Comparison of ENCODE assay signal across 16 cellular contexts in genomic region chr16:477758-478157, GRCh38. TPM values are rescaled to one million over a fixed set of nuclear protein-coding genes. Genes with fewer than 3 reads are reported as not detected.
DNase-seq lines count a peak whose midpoint lies in the region; ATAC-seq and TF ChIP-seq lines count a peak whose summit lies in the region.
"Had no signal": no experiment of that assay in that cellular context is flagged by ENCODE, and none has a peak within 500 bp of the region (broad histone marks: within the 10 kb centered on the region; RNA-seq: fewer than 3 reads in every experiment).

No MANE protein-coding gene starts in this region.

- H3K9ac ChIP-seq in GM23248 = no peak overlapping the region

- no peak overlapping the region for H3K4me2 ChIP-seq in GM23248 (ENCODE audit: unreplicated experiment)

- DNase-seq in A172 (ENCODE audit: low spot score) = peak; percentile 87
- DNase-seq in lower lobe of right lung = no peak
- DNase-seq in activated naive CD4-positive, alpha-beta T cell treated with anti-CD3 and anti-CD28 coated beads, Interleukin-2, amount 50 U/mL, for 16 hours = no peak
- DNase-seq in GM23248 = no peak
- no peak for DNase-seq in NCI-H2081 (lab: John Stamatoyannopoulos, UW)
- DNase-seq in hypothalamus (lab: John Stamatoyannopoulos, UW) = no peak
- DNase-seq: activated CD8-positive, alpha-beta memory T cell treated with anti-CD3 and anti-CD28 coated beads for 24 hours; CD4-positive, alpha-beta memory T cell; foreskin keratinocyte; NCI-H2029 had no signal

- no peaks in the 10 kb centered on the region for H3K27me3 ChIP-seq in lower lobe of right lung (ENCODE audit: low read depth)
- no peaks in the 10 kb centered on the region for H3K27me3 ChIP-seq in GM23248 (replicated peaks; ENCODE audit: insufficient read depth)
- H3K27me3 ChIP-seq: foreskin keratinocyte had no signal

- peaks cover 13% of the 10 kb centered on the region for H3K4me1 Mint-ChIP-seq in dendritic cell treated with granulocyte-macrophage colony-stimulating factor and Interleukin-4, amounts not matched to agents 40 ng/mL and 50 ng/mL, for 4 days (ENCODE audit: low read depth)
- H3K4me1 Mint-ChIP-seq: central memory CD8-positive, alpha-beta T cell had no signal

- POLR2A ChIA-PET in HEK293 (lab: Yijun Ruan, JAX) = no interaction called here

- ATAC-seq in lower lobe of right lung = no peak
- ATAC-seq: foreskin keratinocyte, WTC11 had no signal

- H3K27me3 Mint-ChIP-seq in dendritic cell treated with granulocyte-macrophage colony-stimulating factor and Interleukin-4, amounts not matched to agents 40 ng/mL and 50 ng/mL, for 4 days = no peaks in the 10 kb centered on the region
- H3K27me3 Mint-ChIP-seq: CD4-positive, alpha-beta memory T cell; central memory CD8-positive, alpha-beta T cell had no signal

- CTCF ChIA-PET in HEK293 (lab: Yijun Ruan, JAX) = interaction anchor here (2.0 kb wide), 1 partner anchor 10 kb away, joined by 12 read pairs; no protein-coding TSS in a partner anchor

- H3K36me3 Mint-ChIP-seq in dendritic cell treated with granulocyte-macrophage colony-stimulating factor and Interleukin-4, amounts not matched to agents 40 ng/mL and 50 ng/mL, for 4 days (ENCODE audit: low read depth) = peaks cover 24% of the 10 kb centered on the region
- H3K36me3 Mint-ChIP-seq: WTC11 had no signal

- no peak overlapping the region for H2AFZ ChIP-seq in GM23248

- H3K27ac ChIP-seq in HEK293 (ENCODE audit: extremely low read depth, low read depth, low read length) = no peak overlapping the region
- peak overlapping the region; percentile 56 for H3K27ac ChIP-seq in lower lobe of right lung
- no peak overlapping the region for H3K27ac ChIP-seq in GM23248
- H3K27ac ChIP-seq: foreskin keratinocyte had no signal

- H3K9me2 ChIP-seq in GM23248 (ENCODE audit: insufficient read depth) = no peaks in the 10 kb centered on the region

- H3K9me3 ChIP-seq in HEK293 (ENCODE audit: control insufficient read depth, insufficient read depth, low read depth, low read length) (no peaks in the 10 kb centered on the region), lower lobe of right lung (no peaks in the 10 kb centered on the region), GM23248 (ENCODE audit: low read depth) (no peaks in the 10 kb centered on the region)

- H3K36me3 ChIP-seq in HEK293 (ENCODE audit: control insufficient read depth in 2 of 2, insufficient read depth in 1 of 2, low read length in 2 of 2) (peaks cover 0 to 27% of the 10 kb centered on the region in 2 experiments; a peak in 2 of 3 replicates), lower lobe of right lung (peaks cover 25% of the 10 kb centered on the region), GM23248 (ENCODE audit: low read depth) (no peaks in the 10 kb centered on the region)

- TF ChIP-seq CTCF in HEK293 (tag by site-specific recombination; IDR thresholded peaks at IDR 0.05) (no peak), lower lobe of right lung (IDR thresholded peaks at IDR 0.05) (no peak)

- peak overlapping the region; percentile 51 for H3K27ac Mint-ChIP-seq in dendritic cell treated with granulocyte-macrophage colony-stimulating factor and Interleukin-4, amounts not matched to agents 40 ng/mL and 50 ng/mL, for 4 days
- H3K27ac Mint-ChIP-seq: T-helper 1 cell treated with Interleukin-12 subunit alpha and Interleukin-12 subunit beta and Interleukin-4 antibody, amounts not matched to agents 30 μg/mL and 1 μg/mL, for 36 hours; WTC11 had no signal

- no peak overlapping the region for H3K4me3 Mint-ChIP-seq in dendritic cell treated with granulocyte-macrophage colony-stimulating factor and Interleukin-4, amounts not matched to agents 40 ng/mL and 50 ng/mL, for 4 days
- H3K4me3 Mint-ChIP-seq: CD4-positive, alpha-beta memory T cell; central memory CD8-positive, alpha-beta T cell; neural crest cell; T-helper 1 cell treated with Interleukin-12 subunit alpha and Interleukin-12 subunit beta and Interleukin-4 antibody, amounts not matched to agents 30 μg/mL and 1 μg/mL, for 36 hours; WTC11 had no signal

- no peaks in the 10 kb centered on the region for H3F3A ChIP-seq in GM23248 (ENCODE audit: insufficient read depth)

- peaks cover 9% of the 10 kb centered on the region for H3K4me1 ChIP-seq in HEK293 (ENCODE audit: control insufficient read depth, insufficient read depth, low read length)
- no peaks in the 10 kb centered on the region for H3K4me1 ChIP-seq in lower lobe of right lung
- H3K4me1 ChIP-seq in GM23248 (ENCODE audit: insufficient read depth) = no peaks in the 10 kb centered on the region
- H3K4me1 ChIP-seq: foreskin keratinocyte had no signal

- H3K9me3 Mint-ChIP-seq in dendritic cell treated with granulocyte-macrophage colony-stimulating factor and Interleukin-4, amounts not matched to agents 40 ng/mL and 50 ng/mL, for 4 days = no peaks in the 10 kb centered on the region
- H3K9me3 Mint-ChIP-seq: CD4-positive, alpha-beta memory T cell; central memory CD8-positive, alpha-beta T cell; neural crest cell; T-helper 1 cell treated with Interleukin-12 subunit alpha and Interleukin-12 subunit beta and Interleukin-4 antibody, amounts not matched to agents 30 μg/mL and 1 μg/mL, for 36 hours; WTC11 had no signal

- 91 to 94% methylated on average over 11 of the region's 11 CpGs for WGBS in GM23248 (ENCODE audit: low coverage in 1 of 2, low lambda C conversion rate in 2 of 2, missing lambda C conversion rate in 2 of 2), 2 experiments

- no peaks in the 10 kb centered on the region for H3K79me2 ChIP-seq in GM23248 (ENCODE audit: insufficient read depth)

- no peak overlapping the region for H3K4me3 ChIP-seq in HEK293 (ENCODE audit: low read depth, low read length)
- no peak overlapping the region for H3K4me3 ChIP-seq in lower lobe of right lung
- H3K4me3 ChIP-seq in GM23248 = no peak overlapping the region

- in situ Hi-C loops in GM23248 (cut with MboI) = no loop called here

- intact Hi-C loops in dendritic cell treated with granulocyte-macrophage colony-stimulating factor and Interleukin-4, amounts not matched to agents 40 ng/mL and 50 ng/mL, for 4 days (cut with micrococcal nuclease) = no loop called here
- intact Hi-C loops in lower lobe of right lung (cut with DNase I) = no loop called here

- no peaks in the 10 kb centered on the region for H4K20me1 ChIP-seq in GM23248 (ENCODE audit: insufficient read depth)

TF ChIP-seq in HEK293, 187 proteins besides CTCF, POLR2A, EP300 and RAD21:
- TF ChIP-seq ZNF174 (tag by site-specific recombination; IDR thresholded peaks at IDR 0.05) (no peak), ZIC2 (tag by site-specific recombination; IDR thresholded peaks at IDR 0.05) (peak; percentile 89), ZNF341 (tag by site-specific recombination; IDR thresholded peaks at IDR 0.05; ENCODE audit: low read depth) (no peak), ZNF561 (tag by site-specific recombination; IDR thresholded peaks at IDR 0.05; ENCODE audit: borderline replicate concordance) (no peak), GLI4 (tag by site-specific recombination; IDR thresholded peaks at IDR 0.05) (no peak), ZNF664 (tag by site-specific recombination; IDR thresholded peaks at IDR 0.05) (no peak), ZFP37 (tag by site-specific recombination; IDR thresholded peaks at IDR 0.05) (no peak), ZNF274 (IDR thresholded peaks at IDR 0.05; ENCODE audit: low read length) (no peak), ZNF274 (tag by site-specific recombination; IDR thresholded peaks at IDR 0.05; ENCODE audit: borderline replicate concordance) (no peak), ZNF629 (tag by site-specific recombination; IDR thresholded peaks at IDR 0.05) (peak; percentile 40; the same call in 1 of the 2 replicates), GLIS1 (tag by site-specific recombination; IDR thresholded peaks at IDR 0.05) (peak; percentile 39; the same call in 1 of the 2 replicates)

RNA-seq across cellular contexts. Expression of gene CAPN15, which starts 49.8 kb away (rescaled TPM):
- 53.5 and 60.0 TPM in 2 replicates for total RNA-seq in A172 (2014; rRNA removed; shearing (Covaris generic))
- 44.3 TPM for total RNA-seq in lower lobe of right lung
- 68.0 and 69.4 TPM in 2 replicates for total RNA-seq in GM23248 (2014; rRNA removed; shearing (Covaris generic))
- polyA plus RNA-seq in GM23248 (2016; fragmentation: Nextera tagmentation; extraction: Ambion mirVana) = 5.4 and 5.7 TPM in 2 replicates

RNA-seq across cellular contexts. Expression of gene RAB11FIP3, which starts 52.3 kb away (rescaled TPM):
- total RNA-seq in A172 (2014; rRNA removed; shearing (Covaris generic)) = 22.0 and 27.4 TPM in 2 replicates
- 32.2 TPM for total RNA-seq in lower lobe of right lung
- 27.8 and 33.5 TPM in 2 replicates for total RNA-seq in GM23248 (2014; rRNA removed; shearing (Covaris generic))
- 0.46 and 1.2 TPM in 2 replicates for polyA plus RNA-seq in GM23248 (2016; fragmentation: Nextera tagmentation; extraction: Ambion mirVana)
